Comparison of ENCODE assay signal across 18 cellular contexts in genomic region chr18:26579941-26580618, GRCh38. TPM values are rescaled to one million over a fixed set of nuclear protein-coding genes. Genes with fewer than 3 reads are reported as not detected.
DNase-seq lines count a peak whose midpoint lies in the region; ATAC-seq and TF ChIP-seq lines count a peak whose summit lies in the region.
"Had no signal": no experiment of that assay in that cellular context is flagged by ENCODE, and none has a peak within 500 bp of the region (broad histone marks: within the 10 kb centered on the region; RNA-seq: fewer than 3 reads in every experiment).

No MANE protein-coding gene starts in this region.

- in situ Hi-C loops in transverse colon (cut with MboI; ENCODE audit: low pct_ligation_motif_present in 1 of 4, low pct_unique_long_range_greater_than_20kb in 1 of 4, low sequenced_read_pairs in 3 of 4) = no loop called here

- no peak for TF ChIP-seq POLR2A in transverse colon (IDR thresholded peaks at IDR 0.05)

- DNase-seq in HT1080 (ENCODE audit: low read depth) (peak; percentile 35), RWPE1 (ENCODE audit: low spot score) (peak; percentile 68), foreskin keratinocyte (peak; percentile 75 to 81), transverse colon (peak; percentile 27), DMS79 (lab: John Stamatoyannopoulos, UW) (no peak)
- no peak for DNase-seq in effector CD4-positive, alpha-beta T cell
- DNase-seq in activated CD8-positive, alpha-beta memory T cell treated with anti-CD3 and anti-CD28 coated beads, Interleukin-2, amount 50 U/mL, for 48 hours = no peak
- DNase-seq: activated CD4-positive, alpha-beta T cell treated with anti-CD3 and anti-CD28 coated beads for 36 hours; activated T-cell treated with anti-CD3 and anti-CD28 coated beads for 4 hours; C1 segment of cervical spinal cord; endodermal cell; H7; KG1; NCI-H1694 treated with DMSO at 0.1 percent for 48 hours; nucleus accumbens; SIG-M5 had no signal

- POLR2A ChIA-PET in RWPE1 (lab: Yijun Ruan, JAX; ENCODE audit: low non-redundant PET) = interaction anchor here (0.6 kb wide), 1 partner anchor 530 kb away, joined by 3 read pairs; no protein-coding TSS in a partner anchor

- no peak overlapping the region for H3K4me3 ChIP-seq in transverse colon
- H3K4me3 ChIP-seq: cardiac muscle cell had no signal

- no peaks in the 10 kb centered on the region for H3K36me3 ChIP-seq in transverse colon
- H3K36me3 ChIP-seq: cardiac muscle cell had no signal

- no peaks in the 10 kb centered on the region for H3K27me3 ChIP-seq in foreskin keratinocyte
- peaks cover 23% of the 10 kb centered on the region for H3K27me3 ChIP-seq in transverse colon

- H3K4me1 ChIP-seq in foreskin keratinocyte (peaks cover 9% of the 10 kb centered on the region), transverse colon (peaks cover 0 to 11% (median 7%) of the 10 kb centered on the region in 4 donors)

- peak; percentile 83 for ATAC-seq in foreskin keratinocyte
- ATAC-seq: activated CD4-positive, alpha-beta T cell treated with anti-CD3 and anti-CD28 coated beads for 36 hours; stimulated activated memory B cell treated with anti-CD40 and anti-IgM and Interleukin-4, amounts not matched to agents 10 μg/mL and 1 μg/mL and 100 μg/mL, for 72 hours had no signal

- WGBS in transverse colon (ENCODE audit: low coverage in 1 of 2), 2 donors = 38 to 59% methylated on average over 1 to 6 of the region's 6 CpGs

- TF ChIP-seq CTCF in RWPE1 (conservative IDR thresholded peaks at IDR 0.05; ENCODE audit: low read depth) (no peak), foreskin keratinocyte (conservative IDR thresholded peaks at IDR 0.05) (no peak), transverse colon (IDR thresholded peaks at IDR 0.05) (no peak)

- H3K9me3 ChIP-seq in transverse colon = no peaks in the 10 kb centered on the region

- intact Hi-C loops in transverse colon (cut with DNase I; ENCODE audit: low total_unique reads) = no loop called here

- no peak for TF ChIP-seq EP300 in transverse colon (IDR thresholded peaks at IDR 0.05; ENCODE audit: low read depth)

- CTCF ChIA-PET in RWPE1 (lab: Yijun Ruan, JAX) = no interaction called here

- H3K27ac ChIP-seq in RWPE1 = no peak overlapping the region; the same call in 1 of the 2 replicates
- H3K27ac ChIP-seq in foreskin keratinocyte = no peak overlapping the region
- H3K27ac ChIP-seq in transverse colon = no peak overlapping the region
- H3K27ac ChIP-seq: cardiac muscle cell had no signal

RNA-seq across cellular contexts. Expression of gene KCTD1, which starts 31.7 kb away (rescaled TPM):
- 18.2 and 26.5 TPM in 2 replicates for total RNA-seq in HT1080 (2014; rRNA removed; shearing (Covaris generic))
- 13.2 and 15.2 TPM in 2 replicates for polyA plus RNA-seq in HT1080 (2015; cell fraction: cytosol; rRNA removed)
- 12.7 and 13.6 TPM in 2 replicates for polyA plus RNA-seq in HT1080 (2015; cell fraction: nucleus; rRNA removed)
- total RNA-seq in foreskin keratinocyte = 46.6 and 50.5 TPM in 2 replicates
- polyA plus RNA-seq in foreskin keratinocyte = 33.7 and 34.9 TPM in 2 replicates
- 10 to 100 TPM in 3 of 4 donors, 1 to 10 TPM in 1; 9.0 to 42.3 (median 13.5) TPM for total RNA-seq in transverse colon

Comparison
In these comparisons a context has a peak if more than half of its experiments do, and no peak if none do; other contexts are left out.
1. DNase-seq: peak in HT1080 (single experiment), RWPE1 (single experiment), foreskin keratinocyte (2 of 2) and transverse colon (single experiment); none in effector CD4-positive, alpha-beta T cell (single experiment), DMS79 (single experiment) and activated CD8-positive, alpha-beta memory T cell treated with anti-CD3 and anti-CD28 coated beads, Interleukin-2, amount 50 U/mL, for 48 hours (single experiment).